30 cellular contexts compared by ENCODE assay signal in the genomic region with DNA sequence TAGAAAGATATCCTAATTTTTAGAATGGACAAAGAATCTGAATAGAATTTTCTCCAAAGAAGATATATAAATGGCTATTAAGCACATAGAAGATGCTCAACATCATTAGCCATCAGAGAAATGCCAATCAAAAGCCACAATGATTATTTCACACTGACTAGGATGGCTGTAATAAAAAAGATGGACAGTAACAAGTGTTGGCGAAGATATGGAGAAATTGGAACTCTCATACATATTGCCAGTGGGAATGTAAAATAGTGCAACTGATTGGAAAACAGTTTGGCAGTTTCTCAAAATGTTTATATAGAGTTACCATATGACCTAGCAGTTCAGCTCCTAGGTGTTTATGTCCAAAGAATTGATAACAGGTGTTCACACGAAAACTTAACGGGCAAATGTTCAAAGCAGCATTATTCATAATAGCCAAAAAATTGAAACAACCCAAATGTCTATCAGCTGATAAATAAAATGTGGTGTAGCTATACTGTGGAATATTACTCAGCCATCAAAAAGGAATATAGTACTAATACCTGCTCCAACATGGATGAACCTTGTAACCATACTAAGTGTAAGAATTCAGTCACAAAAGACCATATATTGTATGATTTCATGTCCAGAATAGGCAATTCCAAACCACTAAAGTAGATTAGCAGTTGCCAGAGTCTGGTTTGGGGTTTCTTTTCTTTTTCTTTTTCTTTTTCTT. TPM values are rescaled to one million over a fixed set of nuclear protein-coding genes. Genes with fewer than 3 reads are reported as not detected.
DNase-seq lines count a peak whose midpoint lies in the region; ATAC-seq, FAIRE-seq and TF ChIP-seq lines count a peak whose summit lies in the region.
"Had no signal": no experiment of that assay in that cellular context is flagged by ENCODE, and none has a peak within 500 bp of the region (broad histone marks: within the 10 kb centered on the region; RNA-seq: fewer than 3 reads in every experiment).

No MANE protein-coding gene starts in this region.

- no peak overlapping the region for H2AK5ac ChIP-seq in H1 (ENCODE audit: low read depth, low read length)

- H3K18ac ChIP-seq in H1 (ENCODE audit: extremely low read depth, low read length): no peak overlapping the region

- H2BK15ac ChIP-seq in H1 (ENCODE audit: low read length): no peak overlapping the region

- no peak overlapping the region for H2BK120ac ChIP-seq in H1 (replicated peaks; ENCODE audit: low read depth, low read length)

- no peak overlapping the region for H2AFZ ChIP-seq in H1 (ENCODE audit: low read length)

- TF ChIP-seq RAD21 in A549 (conservative IDR thresholded peaks at IDR 0.05 in 1 of 2, IDR thresholded peaks at IDR 0.05 in 1 of 2): no peak
- no peak for TF ChIP-seq RAD21 in H1 (IDR thresholded peaks at IDR 0.05 in 1 of 2, conservative IDR thresholded peaks at IDR 0.05 in 1 of 2; ENCODE audit: low read depth in 2 of 2, low read length in 2 of 2)

- H3K27ac ChIP-seq in A549 (no peak overlapping the region), HEK293 (ENCODE audit: extremely low read depth, low read depth, low read length) (no peak overlapping the region), H1 (ENCODE audit: low read depth, low read length) (no peak overlapping the region), kidney (ENCODE audit: low read depth in 2 of 2, low read length in 2 of 2) (no peak overlapping the region)
- H3K27ac ChIP-seq: 22Rv1, BLaER1 had no signal

- no peaks in the 10 kb centered on the region for H3K79me1 ChIP-seq in H1 (ENCODE audit: low read depth, low read length)

- intact Hi-C loops in kidney (cut with DNase I): no loop called here

- H4K5ac ChIP-seq in H1 (ENCODE audit: insufficient read length, low read depth, low read length): no peak overlapping the region

- TF ChIP-seq EP300 in A549 (IDR thresholded peaks at IDR 0.05): no peak
- TF ChIP-seq EP300 in H1 (IDR thresholded peaks at IDR 0.05; ENCODE audit: borderline replicate concordance in 1 of 2, low read depth in 2 of 2, low read length in 2 of 2): no peak

- WGBS in A549 (ENCODE audit: missing lambda C conversion rate): 67% methylated on average over 3 of the region's 3 CpGs
- WGBS in H1 (ENCODE audit: extremely low coverage in 1 of 2, insufficient coverage in 1 of 2, insufficient read length in 1 of 2, insufficient replicate concordance in 2 of 2, low coverage in 1 of 2, low lambda C conversion rate in 2 of 2, missing lambda C conversion rate in 1 of 2), 2 experiments: 68% methylated on average over 3 of the region's 3 CpGs; no CpG with 5 or more reads in 1 of the 2 experiments

- H3K4me3 ChIP-seq in A549 (no peak overlapping the region), HEK293 (ENCODE audit: low read depth, low read length) (no peak overlapping the region), H1 (ENCODE audit: extremely low read depth in 1 of 4, insufficient read depth in 2 of 4, low read depth in 3 of 4, low read length in 4 of 4) (no peak overlapping the region), kidney (ENCODE audit: low read length in 2 of 2) (no peak overlapping the region)
- H3K4me3 ChIP-seq: BLaER1, GM12878 had no signal

- H3K4me1 ChIP-seq in A549: no peaks in the 10 kb centered on the region
- H3K4me1 ChIP-seq in HEK293 (ENCODE audit: control insufficient read depth, insufficient read depth, low read length): no peaks in the 10 kb centered on the region
- no peaks in the 10 kb centered on the region; a peak in 1 of 7 replicates for H3K4me1 ChIP-seq in H1 (replicated peaks in 1 of 4; ENCODE audit: control insufficient read depth in 3 of 4, insufficient read depth in 4 of 4, low read length in 3 of 4)
- H3K4me1 ChIP-seq in kidney (ENCODE audit: control insufficient read depth in 1 of 2, insufficient read depth in 1 of 2, low read depth in 1 of 2, low read length in 2 of 2): no peaks in the 10 kb centered on the region
- H3K4me1 ChIP-seq: BE2C had no signal

- H3K79me2 ChIP-seq in H1 (ENCODE audit: control insufficient read depth in 1 of 2, insufficient read depth in 2 of 2, low read length in 2 of 2): no peaks in the 10 kb centered on the region

- no peaks in the 10 kb centered on the region for H3K27me3 ChIP-seq in H1 (replicated peaks in 1 of 4; ENCODE audit: control insufficient read depth in 3 of 4, extremely low read depth in 1 of 4, insufficient read depth in 3 of 4, low read length in 3 of 4)
- H3K27me3 ChIP-seq: BE2C, BLaER1 had no signal

- H4K91ac ChIP-seq in H1 (replicated peaks; ENCODE audit: insufficient read length, low read length): no peak overlapping the region

- CTCF ChIA-PET in A549 (lab: Yijun Ruan, JAX): interaction anchor here (0.6 kb wide), 1 partner anchor 1644 kb away, joined by 3 read pairs; no protein-coding TSS in a partner anchor
- CTCF ChIA-PET in HEK293 (lab: Yijun Ruan, JAX): interaction anchor here (0.9 kb wide), 1 partner anchor 30 kb away, joined by 3 read pairs; no protein-coding TSS in a partner anchor
- CTCF ChIA-PET in H1 (lab: Charles Lee; ENCODE audit: partially characterized antibody): interaction anchor here (4.5 kb wide), 1 partner anchor 135 kb away, joined by 37 read pairs; no protein-coding TSS in a partner anchor

- no peak for TF ChIP-seq CTCF in A549 (IDR thresholded peaks at IDR 0.05)
- no peak for TF ChIP-seq CTCF in HEK293 (tag by site-specific recombination; IDR thresholded peaks at IDR 0.05)
- no peak for TF ChIP-seq CTCF in H1 (IDR thresholded peaks at IDR 0.05; ENCODE audit: control extremely low read depth in 1 of 3, insufficient read depth in 1 of 3, low read depth in 1 of 3, low read length in 3 of 3)
- TF ChIP-seq CTCF in kidney (IDR thresholded peaks at IDR 0.05; ENCODE audit: borderline replicate concordance, extremely low read depth, insufficient read depth): no peak

- H4K20me1 ChIP-seq in H1 (replicated peaks in 1 of 2; ENCODE audit: control insufficient read depth in 1 of 2, insufficient read depth in 2 of 2, low read length in 2 of 2): no peaks in the 10 kb centered on the region
- H4K20me1 ChIP-seq: BLaER1 had no signal

- no peak overlapping the region for H3K9ac ChIP-seq in H1 (replicated peaks in 1 of 4; ENCODE audit: extremely low read depth in 1 of 4, low read depth in 3 of 4, low read length in 3 of 4)
- no peak overlapping the region for H3K9ac ChIP-seq in kidney (ENCODE audit: low read length in 2 of 2)
- H3K9ac ChIP-seq: BLaER1 had no signal

- no peak for ATAC-seq in A549
- ATAC-seq: GM12878 had no signal

- H3K56ac ChIP-seq in H1 (replicated peaks; ENCODE audit: insufficient read length, low read depth, low read length): no peak overlapping the region

- H3K4me2 ChIP-seq in A549: no peak overlapping the region
- no peak overlapping the region for H3K4me2 ChIP-seq in H1 (ENCODE audit: insufficient read depth in 1 of 2, low read depth in 2 of 2, low read length in 2 of 2)
- H3K4me2 ChIP-seq: BLaER1 had no signal

- H3K14ac ChIP-seq in H1 (ENCODE audit: insufficient read length): no peak overlapping the region

- no peak overlapping the region for H3K4ac ChIP-seq in H1 (replicated peaks; ENCODE audit: insufficient read length, low read depth, low read length)

- POLR2A ChIA-PET in A549 (lab: Yijun Ruan, JAX): no interaction called here
- POLR2A ChIA-PET in HEK293 (lab: Yijun Ruan, JAX): no interaction called here
- POLR2A ChIA-PET in H1 (lab: Charles Lee; ENCODE audit: partially characterized antibody): no interaction called here

- DNase-seq in A549 (ENCODE audit: low read depth in 1 of 2, low spot score in 1 of 2): no peak
- DNase-seq in H1 (ENCODE audit: low read depth in 1 of 2, low spot score in 2 of 2): no peak
- no peak for DNase-seq in HK-2 (ENCODE audit: unreplicated experiment)
- no peak for DNase-seq in kidney
- no peak for DNase-seq in NCI-H345 (lab: John Stamatoyannopoulos, UW)
- DNase-seq: ACHN; BE2C; C1 segment of cervical spinal cord; CD4-positive, alpha-beta memory T cell; CD4-positive, CD25-positive, alpha-beta regulatory T cell; CD8-positive, alpha-beta memory T cell; COR-L47; DMS 273 treated with DMSO at 0.1 percent for 48 hours; DMS153; DMS53; DMS79; DND-41; EL; GDM1 had no signal

- H3K36me3 ChIP-seq in HEK293 (ENCODE audit: control insufficient read depth in 2 of 2, insufficient read depth in 1 of 2, low read length in 2 of 2): no peaks in the 10 kb centered on the region
- H3K36me3 ChIP-seq in H1 (ENCODE audit: control insufficient read depth in 2 of 4, insufficient read depth in 4 of 4, low read length in 3 of 4): no peaks in the 10 kb centered on the region
- no peaks in the 10 kb centered on the region for H3K36me3 ChIP-seq in kidney (ENCODE audit: control insufficient read depth in 1 of 2, insufficient read depth in 2 of 2, low read length in 2 of 2)
- H3K36me3 ChIP-seq: BE2C, BLaER1 had no signal

- no peaks in the 10 kb centered on the region for H3K9me3 ChIP-seq in A549
- H3K9me3 ChIP-seq in HEK293 (ENCODE audit: control insufficient read depth, insufficient read depth, low read depth, low read length): no peaks in the 10 kb centered on the region
- 0 out of 4 replicates have a peak, but pooled peaks cover 0 to 3% of the 10 kb centered on the region in 2 experiments for H3K9me3 ChIP-seq in H1 (ENCODE audit: insufficient read depth in 2 of 2, low read depth in 1 of 2, low read length in 1 of 2)
- peaks cover 0 to 4% of the 10 kb centered on the region in 2 donors for H3K9me3 ChIP-seq in kidney (ENCODE audit: control insufficient read depth in 1 of 2, low read length in 2 of 2)
- H3K9me3 ChIP-seq: BE2C had no signal

- no peak overlapping the region for H2BK5ac ChIP-seq in H1 (ENCODE audit: low read depth, low read length)

- no peak overlapping the region for H4K8ac ChIP-seq in H1 (ENCODE audit: extremely low read depth, insufficient read depth, low read length)

- H3K23me2 ChIP-seq in H1 (ENCODE audit: low read depth, low read length): no peaks in the 10 kb centered on the region; the same call in 1 of the 2 replicates

- no peak overlapping the region for H3K23ac ChIP-seq in H1 (ENCODE audit: insufficient read length)

- no peak overlapping the region for H2BK12ac ChIP-seq in H1 (ENCODE audit: low read depth, low read length)

- no peak overlapping the region for H2BK20ac ChIP-seq in H1 (ENCODE audit: low read length)

- FAIRE-seq in A549 (lab: Jason Lieb, UNC) (peak; percentile 18), H1 (lab: Jason Lieb, UNC) (no peak), kidney (lab: Jason Lieb, UNC) (no peak)
- FAIRE-seq: GM12878, GM19239 had no signal

- TF ChIP-seq POLR2A in A549 (IDR thresholded peaks at IDR 0.05; ENCODE audit: low read length) (no peak), H1 (IDR thresholded peaks at IDR 0.05; ENCODE audit: control extremely low read depth in 1 of 2, low read depth in 2 of 2, low read length in 2 of 2) (no peak)

RNA-seq across cellular contexts. Expression of gene ART5, which starts 29.7 kb away (rescaled TPM):
- polyA plus RNA-seq in A549 (2011; rRNA removed) (0.08 and 0.12 TPM in 2 replicates), A549 (2017; fragmentation: RNase III; extraction: RNeasy Plus Mini Kit Qiagen cat#74134 plus additional on column Dnase treatment) (0.22 to 0.30 TPM in 2 of 3 replicates, not detected in the other), H1 (2011; rRNA removed) (6.0 and 9.1 TPM in 2 replicates), kidney (ENCODE audit: insufficient read depth, low read depth, low replicate concordance) (2.8 TPM)
- 0.11 and 0.12 TPM in 2 replicates for polyA plus RNA-seq in A549 (2012; cell fraction: cytosol; rRNA removed)
- polyA plus RNA-seq in A549 (2012; cell fraction: nucleus; rRNA removed): 0.12 and 0.20 TPM in 2 replicates
- not detected in 2 replicates for polyA minus RNA-seq in A549 (2011; rRNA and poly(A)+ RNA removed)
- 7.2 and 7.5 TPM in 2 replicates for total RNA-seq in H1 (2021; fragmentation: NEBNext Ultra II Directional; extraction: Animal tissue kit (Norgen Biotek cat#: 25700))
- 7.8 TPM for polyA plus RNA-seq in H1 (2011; cell fraction: cytosol; rRNA removed)
- polyA plus RNA-seq in H1 (2011; cell fraction: nucleus; rRNA removed): 10.1 TPM
- 6.6 to 9.7 TPM (median 7.5 TPM) in 4 replicates for polyA plus RNA-seq in H1 (2012, experiment 1 of 2)
- polyA plus RNA-seq in H1 (2012, experiment 2 of 2): 8.8 TPM
- 11.2 TPM for polyA plus RNA-seq in H1 (2013, experiment 1 of 2)
- polyA plus RNA-seq in H1 (2013, experiment 2 of 2): 12.0 TPM
- polyA minus RNA-seq in H1 (2011; rRNA and poly(A)+ RNA removed): 3.1 and 3.6 TPM in 2 replicates
- polyA minus RNA-seq in H1 (2011; cell fraction: cytosol; rRNA and poly(A)+ RNA removed): 3.0 TPM
- 7.4 TPM for polyA minus RNA-seq in H1 (2011; cell fraction: nucleus; rRNA and poly(A)+ RNA removed)
- not detected for total RNA-seq in kidney
- total RNA-seq: A673; CD4-positive, alpha-beta memory T cell; CD4-positive, CD25-positive, alpha-beta regulatory T cell; CD8-positive, alpha-beta memory T cell; GM12878 had no signal
- polyA plus RNA-seq: CD14-positive monocyte; CD4-positive, alpha-beta memory T cell; CD4-positive, CD25-positive, alpha-beta regulatory T cell; CD8-positive, alpha-beta memory T cell had no signal

RNA-seq across cellular contexts. Expression of gene ART1, which starts 32.8 kb away (rescaled TPM):
- polyA plus RNA-seq in A549 (2011; rRNA removed) (not detected in 2 replicates), A549 (2017; fragmentation: RNase III; extraction: RNeasy Plus Mini Kit Qiagen cat#74134 plus additional on column Dnase treatment) (not detected in 3 replicates), H1 (2011; rRNA removed) (not detected in 2 replicates), kidney (ENCODE audit: insufficient read depth, low read depth, low replicate concordance) (not detected)
- not detected in 2 replicates for polyA plus RNA-seq in A549 (2012; cell fraction: cytosol; rRNA removed)
- polyA plus RNA-seq in A549 (2012; cell fraction: nucleus; rRNA removed): not detected in 2 replicates
- polyA minus RNA-seq in A549 (2011; rRNA and poly(A)+ RNA removed): not detected in 2 replicates
- not detected in 2 replicates for total RNA-seq in H1 (2021; fragmentation: NEBNext Ultra II Directional; extraction: Animal tissue kit (Norgen Biotek cat#: 25700))
- not detected for polyA plus RNA-seq in H1 (2011; cell fraction: cytosol; rRNA removed)
- not detected for polyA plus RNA-seq in H1 (2011; cell fraction: nucleus; rRNA removed)
- polyA plus RNA-seq in H1 (2012, experiment 1 of 2): not detected in 4 replicates
- polyA plus RNA-seq in H1 (2012, experiment 2 of 2): not detected
- not detected for polyA plus RNA-seq in H1 (2013, experiment 1 of 2)
- not detected for polyA plus RNA-seq in H1 (2013, experiment 2 of 2)
- not detected in 2 replicates for polyA minus RNA-seq in H1 (2011; rRNA and poly(A)+ RNA removed)
- polyA minus RNA-seq in H1 (2011; cell fraction: cytosol; rRNA and poly(A)+ RNA removed): not detected
- not detected for polyA minus RNA-seq in H1 (2011; cell fraction: nucleus; rRNA and poly(A)+ RNA removed)
- total RNA-seq in kidney: 0.31 TPM
- total RNA-seq: A172; A673; CD4-positive, alpha-beta memory T cell; CD4-positive, CD25-positive, alpha-beta regulatory T cell; CD8-positive, alpha-beta memory T cell; Daoy; G401; GM12878 had no signal
- polyA plus RNA-seq: AG04450; CD14-positive monocyte; CD4-positive, alpha-beta memory T cell; CD4-positive, CD25-positive, alpha-beta regulatory T cell; CD8-positive, alpha-beta memory T cell; GM12878 had no signal

RNA-seq across cellular contexts. Expression of gene CHRNA10, which starts 59.1 kb away (rescaled TPM):
- polyA plus RNA-seq in A549 (2011; rRNA removed) (0.44 and 0.61 TPM in 2 replicates), A549 (2017; fragmentation: RNase III; extraction: RNeasy Plus Mini Kit Qiagen cat#74134 plus additional on column Dnase treatment) (0.85 to 1.1 TPM (median 0.87 TPM) in 3 replicates), H1 (2011; rRNA removed) (0.68 and 0.97 TPM in 2 replicates), kidney (ENCODE audit: insufficient read depth, low read depth, low replicate concordance) (0.39 TPM)
- 1.1 and 1.4 TPM in 2 replicates for polyA plus RNA-seq in A549 (2012; cell fraction: cytosol; rRNA removed)
- polyA plus RNA-seq in A549 (2012; cell fraction: nucleus; rRNA removed): 9.0 and 11.0 TPM in 2 replicates
- polyA minus RNA-seq in A549 (2011; rRNA and poly(A)+ RNA removed): 0.66 and 1.4 TPM in 2 replicates
- 1.1 and 1.3 TPM in 2 replicates for total RNA-seq in H1 (2021; fragmentation: NEBNext Ultra II Directional; extraction: Animal tissue kit (Norgen Biotek cat#: 25700))
- 0.65 TPM for polyA plus RNA-seq in H1 (2011; cell fraction: cytosol; rRNA removed)
- polyA plus RNA-seq in H1 (2011; cell fraction: nucleus; rRNA removed): 2.8 TPM
- polyA plus RNA-seq in H1 (2012, experiment 1 of 2): 0.46 to 1.5 TPM (median 0.54 TPM) in 4 replicates
- 0.26 TPM for polyA plus RNA-seq in H1 (2012, experiment 2 of 2)
- polyA plus RNA-seq in H1 (2013, experiment 1 of 2): 0.97 TPM
- polyA plus RNA-seq in H1 (2013, experiment 2 of 2): 0.85 TPM
- 0.90 and 1.4 TPM in 2 replicates for polyA minus RNA-seq in H1 (2011; rRNA and poly(A)+ RNA removed)
- polyA minus RNA-seq in H1 (2011; cell fraction: cytosol; rRNA and poly(A)+ RNA removed): not detected
- polyA minus RNA-seq in H1 (2011; cell fraction: nucleus; rRNA and poly(A)+ RNA removed): 3.1 TPM
- total RNA-seq in kidney: 1.2 TPM
- polyA plus RNA-seq: CD14-positive monocyte had no signal
